8 cellular contexts compared by ENCODE assay signal in genomic region chr19:16325161-16325527, GRCh38. TPM values are rescaled to one million over a fixed set of nuclear protein-coding genes. Genes with fewer than 3 reads are reported as not detected.
DNase-seq lines count a peak whose midpoint lies in the region; TF ChIP-seq lines count a peak whose summit lies in the region.

No MANE protein-coding gene starts in this region.

- H3K27ac ChIP-seq in HUES64 (ENCODE audit: low read depth, low read length), result no peak overlapping the region
- H3K27ac ChIP-seq in cardiac muscle cell, result peak overlapping the region; percentile 83
- peak overlapping the region; percentile 94 to 97 (median 97) for H3K27ac ChIP-seq in sigmoid colon

- no peak for TF ChIP-seq EP300 in sigmoid colon (IDR thresholded peaks at IDR 0.05)

- H3K4me3 ChIP-seq in HUES64 (ENCODE audit: low read length), result peak overlapping the region; percentile 46
- peak overlapping the region; percentile 72 for H3K4me3 ChIP-seq in cardiac muscle cell
- H3K4me3 ChIP-seq in sigmoid colon, result peak overlapping the region; percentile 66 to 92 (median 82)

- H3K9me3 ChIP-seq in HUES64 (ENCODE audit: insufficient read depth, low read depth, low read length), result no peaks in the 10 kb centered on the region
- H3K9me3 ChIP-seq in cardiac muscle cell (ENCODE audit: low read depth), result no peaks in the 10 kb centered on the region
- H3K9me3 ChIP-seq in sigmoid colon, result no peaks in the 10 kb centered on the region

- H3K27me3 ChIP-seq in HUES64 (ENCODE audit: insufficient read depth, low read length), result peaks cover 86% of the 10 kb centered on the region
- peaks cover 46% of the 10 kb centered on the region for H3K27me3 ChIP-seq in cardiac muscle cell
- no peaks in the 10 kb centered on the region for H3K27me3 ChIP-seq in sigmoid colon

- intact Hi-C loops in sigmoid colon (cut with DNase I), result loop anchor here (2.0 to 5.0 kb wide), 3 partner anchors 32 to 78 kb away; no protein-coding TSS in a partner anchor

- no peak overlapping the region for H3K9ac ChIP-seq in HUES64 (ENCODE audit: low read depth, low read length)

- TF ChIP-seq CTCF in cardiac muscle cell (IDR thresholded peaks at IDR 0.05; ENCODE audit: low read depth, low read length), result peak; percentile 8
- TF ChIP-seq CTCF in sigmoid colon (IDR thresholded peaks at IDR 0.05), result no peak

- 1% methylated on average over 52 of the region's 52 CpGs for WGBS in HUES64
- 1% methylated on average over 52 of the region's 52 CpGs for WGBS in sigmoid colon, 2 donors

- H3K36me3 ChIP-seq in HUES64 (ENCODE audit: insufficient read depth, low read length) (no peaks in the 10 kb centered on the region), cardiac muscle cell (peaks cover 8% of the 10 kb centered on the region), sigmoid colon (peaks cover 4 to 25% (median 9%) of the 10 kb centered on the region in 4 donors)

- TF ChIP-seq POLR2A in sigmoid colon (IDR thresholded peaks at IDR 0.05), result no peak

- no peaks in the 10 kb centered on the region for H3K4me1 ChIP-seq in HUES64 (ENCODE audit: insufficient read depth, low read length)
- peaks cover 6% of the 10 kb centered on the region for H3K4me1 ChIP-seq in cardiac muscle cell (ENCODE audit: low read depth)
- H3K4me1 ChIP-seq in sigmoid colon, result peaks cover 0 to 42% (median 35%) of the 10 kb centered on the region in 4 donors

- DNase-seq in NCI-H510A (lab: John Stamatoyannopoulos, UW), result peak; percentile 13
- no peak for DNase-seq in NCI-H510A treated with DMSO at 0.1 percent for 48 hours (lab: John Stamatoyannopoulos, UW)
- peak; percentile 39 for DNase-seq in activated effector memory CD4-positive, alpha-beta T cell treated with Interleukin-2 at 50 U/mL for 16 hours
- DNase-seq in cardiac muscle cell (ENCODE audit: low read depth in 1 of 2, low spot score in 1 of 2), result peak in 1 of 2 donors; percentile 56
- peak; percentile 82 for DNase-seq in sigmoid colon
- DNase-seq in foreskin melanocyte, result no peak
- no peak for DNase-seq in NCI-H1436 (lab: John Stamatoyannopoulos, UW)

RNA-seq across cellular contexts. Expression of gene KLF2, which starts 0.5 kb away (rescaled TPM):
- polyA plus RNA-seq in HUES64 (2013, experiment 1 of 2), result 0.10 TPM
- 0.19 TPM for polyA plus RNA-seq in HUES64 (2013, experiment 2 of 2)
- total RNA-seq in cardiac muscle cell (7.8 and 13.4 TPM in 2 replicates), sigmoid colon (10 to 100 TPM; 17.1 to 49.3 (median 28.3) TPM)
- polyA plus RNA-seq in cardiac muscle cell (10.9 and 12.1 TPM in 2 replicates), sigmoid colon (10 to 100 TPM in 1 of 3 donors, 1 to 10 TPM in 2; 2.8 to 25.9 (median 3.6) TPM)

Comparison
In these comparisons a context has a peak if more than half of its experiments do, and no peak if none do; other contexts are left out.
1. DNase-seq: peak in NCI-H510A (single experiment), activated effector memory CD4-positive, alpha-beta T cell treated with Interleukin-2 at 50 U/mL for 16 hours (single experiment) and sigmoid colon (single experiment); none in NCI-H510A treated with DMSO at 0.1 percent for 48 hours (single experiment), foreskin melanocyte (single experiment) and NCI-H1436 (single experiment).
2. Peak in every context shown above with its lines, with median percentiles within 50 percentile points of each other: H3K4me3 ChIP-seq.